ENCODE assay signal across 8 cellular contexts in the genomic region with DNA sequence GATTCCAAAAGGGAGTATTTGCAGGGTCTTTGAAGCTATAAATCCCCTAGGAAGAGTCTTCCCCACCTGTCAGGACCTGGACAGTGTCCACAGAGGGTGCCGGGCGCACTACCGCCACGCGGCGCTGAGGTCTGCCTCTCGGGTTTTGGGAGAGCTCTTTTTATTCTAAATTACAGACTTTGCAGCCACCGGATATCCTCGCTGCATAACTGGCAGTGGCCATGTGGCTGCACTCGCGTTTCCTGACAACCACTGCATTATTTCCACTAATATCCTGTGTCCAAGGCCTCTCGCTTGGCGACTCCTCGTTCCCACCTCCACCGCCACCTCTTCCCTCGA. TPM values are rescaled to one million over a fixed set of nuclear protein-coding genes. Genes with fewer than 3 reads are reported as not detected.
DNase-seq lines count a peak whose midpoint lies in the region; ATAC-seq and TF ChIP-seq lines count a peak whose summit lies in the region.

No MANE protein-coding gene starts in this region.

- peak overlapping the region; percentile 62 for H3K4me2 ChIP-seq in KMS-11

- no peaks in the 10 kb centered on the region for H3K27me3 Mint-ChIP-seq in CD4-positive, alpha-beta T cell
- H3K27me3 Mint-ChIP-seq in activated CD4-positive, alpha-beta T cell treated with anti-CD3 and anti-CD28 coated beads, Interleukin-2, amount 10 ng/mL, durations not matched to agents 24 days and 14 days = no peaks in the 10 kb centered on the region
- no peaks in the 10 kb centered on the region for H3K27me3 Mint-ChIP-seq in natural killer cell (ENCODE audit: low read depth in 2 of 2)

- no peak overlapping the region for H3K4me3 ChIP-seq in KMS-11 (IDR thresholded peaks at IDR 0.05; ENCODE audit: insufficient read depth, low read depth, low read length)

- no peaks in the 10 kb centered on the region for H3K27me3 ChIP-seq in CD4-positive, alpha-beta T cell (ENCODE audit: control insufficient read depth, insufficient read depth, low read length)
- H3K27me3 ChIP-seq in KMS-11 (ENCODE audit: insufficient read depth, low read depth) = no peaks in the 10 kb centered on the region

- no peak for TF ChIP-seq CTCF in CD4-positive, alpha-beta T cell (IDR thresholded peaks at IDR 0.05)
- 0 out of 2 replicates have a peak, but pooled peaks have one; percentile 21 for TF ChIP-seq CTCF in KMS-11 (conservative IDR thresholded peaks at IDR 0.05; ENCODE audit: low read depth, low read length)
- no peak for TF ChIP-seq CTCF in natural killer cell (IDR thresholded peaks at IDR 0.05)

- POLR2A ChIA-PET in CD4-positive, alpha-beta T cell (lab: Charles Lee) = interaction anchor here (0.7 to 21.1 kb wide), 23 partner anchors 9 to 122 kb away, joined by 3 to 434 read pairs (median 12); partner anchors contain the start of gene MND1

- no peaks in the 10 kb centered on the region for H3K9me3 ChIP-seq in CD4-positive, alpha-beta T cell (ENCODE audit: control insufficient read depth, low read length)

- ATAC-seq in CD4-positive, alpha-beta T cell (ENCODE audit: poor library complexity) = peak; percentile 8
- ATAC-seq in GM19351 (IDR thresholded peaks at IDR 0.05; ENCODE audit: unreplicated experiment) (peak; percentile 8), natural killer cell (peak; percentile 14 to 52 (median 37))

- intact Hi-C loops in CD4-positive, alpha-beta T cell (cut with DNase I, micrococcal nuclease) = loop anchor here (2.0 to 10.0 kb wide), 3 partner anchors 29 to 109 kb away; no protein-coding TSS in a partner anchor
- intact Hi-C loops in activated CD4-positive, alpha-beta T cell treated with anti-CD3 and anti-CD28 coated beads, Interleukin-2, amount 10 ng/mL, durations not matched to agents 24 days and 14 days (cut with micrococcal nuclease) = loop anchor here (2.0 to 5.0 kb wide), 2 partner anchors 27 to 928 kb away; partner anchors contain the start of gene FBXW7
- intact Hi-C loops in natural killer cell (cut with micrococcal nuclease) = loop anchor here (2.0 to 10.0 kb wide), 2 partner anchors 27 to 109 kb away; no protein-coding TSS in a partner anchor

- peaks cover 33% of the 10 kb centered on the region for H3K4me1 ChIP-seq in KMS-11 (ENCODE audit: low read depth, poor library complexity, severe bottlenecking)

- H4K20me1 ChIP-seq in KMS-11 (ENCODE audit: insufficient read depth) = no peaks in the 10 kb centered on the region

- H3K36me3 Mint-ChIP-seq in CD4-positive, alpha-beta T cell (ENCODE audit: low read depth) = peaks cover 43% of the 10 kb centered on the region
- H3K36me3 Mint-ChIP-seq in activated CD4-positive, alpha-beta T cell treated with anti-CD3 and anti-CD28 coated beads, Interleukin-2, amount 10 ng/mL, durations not matched to agents 24 days and 14 days (ENCODE audit: low read depth) = peaks cover 12% of the 10 kb centered on the region
- H3K36me3 Mint-ChIP-seq in natural killer cell = no peaks in the 10 kb centered on the region

- peak in 3 of 10 experiments; percentile 13 to 19 (median 16) for DNase-seq in CD4-positive, alpha-beta T cell
- peak; percentile 82 for DNase-seq in activated CD4-positive, alpha-beta T cell treated with anti-CD3 and anti-CD28 coated beads, Interleukin-2, amount 10 ng/mL, durations not matched to agents 24 days and 14 days
- peak; percentile 51 for DNase-seq in fibroblast of peridontal ligament (ENCODE audit: extremely low read depth)
- DNase-seq in natural killer cell = peak; percentile 36
- DNase-seq in NCI-H345 (lab: John Stamatoyannopoulos, UW) = no peak
- no peak for DNase-seq in D341Med (ENCODE audit: low spot score)

- peak overlapping the region; percentile 91 for H3K27ac Mint-ChIP-seq in CD4-positive, alpha-beta T cell
- peak overlapping the region; percentile 93 for H3K27ac Mint-ChIP-seq in activated CD4-positive, alpha-beta T cell treated with anti-CD3 and anti-CD28 coated beads, Interleukin-2, amount 10 ng/mL, durations not matched to agents 24 days and 14 days
- peak overlapping the region; percentile 68 to 96 for H3K27ac Mint-ChIP-seq in natural killer cell

- peaks cover 45% of the 10 kb centered on the region for H3K4me1 Mint-ChIP-seq in CD4-positive, alpha-beta T cell (ENCODE audit: low read depth)
- H3K4me1 Mint-ChIP-seq in activated CD4-positive, alpha-beta T cell treated with anti-CD3 and anti-CD28 coated beads, Interleukin-2, amount 10 ng/mL, durations not matched to agents 24 days and 14 days = peaks cover 39% of the 10 kb centered on the region
- peaks cover 47 to 49% of the 10 kb centered on the region in 2 donors for H3K4me1 Mint-ChIP-seq in natural killer cell

- H3K36me3 ChIP-seq in KMS-11 (ENCODE audit: insufficient read depth) = no peaks in the 10 kb centered on the region

- CTCF ChIA-PET in CD4-positive, alpha-beta T cell (lab: Charles Lee) = interaction anchor here (1.0 to 6.4 kb wide), 19 partner anchors 10 to 686 kb away, joined by 3 to 33 read pairs (median 5); partner anchors contain the start of genes ARFIP1, MND1 and TIGD4

- no peaks in the 10 kb centered on the region for H3K79me2 ChIP-seq in KMS-11 (ENCODE audit: insufficient read depth, low read depth)

- no peaks in the 10 kb centered on the region for H3K9me3 Mint-ChIP-seq in CD4-positive, alpha-beta T cell
- no peaks in the 10 kb centered on the region for H3K9me3 Mint-ChIP-seq in activated CD4-positive, alpha-beta T cell treated with anti-CD3 and anti-CD28 coated beads, Interleukin-2, amount 10 ng/mL, durations not matched to agents 24 days and 14 days
- no peaks in the 10 kb centered on the region for H3K9me3 Mint-ChIP-seq in natural killer cell

- peak overlapping the region; percentile 95 for H3K9ac ChIP-seq in KMS-11

- peak overlapping the region; percentile 82 for H2AFZ ChIP-seq in KMS-11 (ENCODE audit: low read depth)

- H3K27ac ChIP-seq in CD4-positive, alpha-beta T cell (ENCODE audit: low read depth, low read length) = peak overlapping the region; percentile 74
- H3K27ac ChIP-seq in KMS-11 = peak overlapping the region; percentile 77

- peak overlapping the region; percentile 99 for H3K4me3 Mint-ChIP-seq in CD4-positive, alpha-beta T cell
- peak overlapping the region; percentile 85 for H3K4me3 Mint-ChIP-seq in activated CD4-positive, alpha-beta T cell treated with anti-CD3 and anti-CD28 coated beads, Interleukin-2, amount 10 ng/mL, durations not matched to agents 24 days and 14 days
- peak overlapping the region; percentile 84 for H3K4me3 Mint-ChIP-seq in natural killer cell

RNA-seq across cellular contexts. Expression of gene TMEM131L, which starts 0.6 kb away (rescaled TPM):
- total RNA-seq in CD4-positive, alpha-beta T cell = 100 to 1,000 TPM; 101 to 106 TPM
- 40.3 and 40.6 TPM in 2 replicates for total RNA-seq in activated CD4-positive, alpha-beta T cell treated with anti-CD3 and anti-CD28 coated beads, Interleukin-2, amount 10 ng/mL, durations not matched to agents 24 days and 14 days
- total RNA-seq in natural killer cell = 100 to 1,000 TPM in 1 of 3 donors, 10 to 100 TPM in 2; 67.8 to 105 (median 71.1) TPM

Comparison
In these comparisons a context has a peak if more than half of its experiments do, and no peak if none do; other contexts are left out.
1. DNase-seq: peak in activated CD4-positive, alpha-beta T cell treated with anti-CD3 and anti-CD28 coated beads, Interleukin-2, amount 10 ng/mL, durations not matched to agents 24 days and 14 days (single experiment), fibroblast of peridontal ligament (single experiment) and natural killer cell (single experiment); none in NCI-H345 (single experiment) and D341Med (single experiment).
2. Peak in every context shown above with its lines, with median percentiles within 50 percentile points of each other: ATAC-seq, H3K27ac Mint-ChIP-seq and H3K4me3 Mint-ChIP-seq.